ENCODE assay signal across 24 cellular contexts in the genomic region with DNA sequence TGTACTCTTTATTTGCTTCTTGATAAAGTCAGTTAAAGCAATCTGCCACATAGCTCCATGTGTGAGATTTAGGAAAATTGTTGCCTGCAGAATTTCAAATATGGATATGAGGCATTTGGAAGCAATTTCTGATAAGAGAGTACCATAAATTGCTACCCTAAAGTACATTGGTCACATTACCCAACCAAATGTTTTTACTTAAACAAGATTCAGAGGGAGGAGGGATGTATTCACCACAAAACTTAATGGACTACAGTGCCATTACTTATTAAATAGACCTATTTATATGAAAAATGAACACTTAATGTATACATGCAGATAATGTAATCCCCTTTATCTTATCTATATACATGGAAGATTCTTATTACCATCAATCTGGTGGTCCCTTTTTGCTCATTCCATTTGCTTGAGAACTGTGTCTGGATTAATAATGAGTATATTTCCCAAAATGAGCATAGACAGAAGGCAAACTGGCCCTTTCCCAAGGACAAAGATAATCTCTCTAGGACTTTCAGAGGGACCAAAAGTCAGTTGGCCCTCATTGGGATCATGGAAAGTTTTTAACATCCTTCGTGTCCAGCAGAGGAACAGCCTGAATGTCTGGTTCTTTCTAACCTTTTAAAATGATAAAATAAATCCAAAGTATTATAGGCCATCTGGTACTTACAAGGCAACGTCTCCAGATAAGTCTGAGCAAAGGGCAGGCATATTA.
"Had no signal": no experiment of that assay in that cellular context is flagged by ENCODE, and none has a peak within 500 bp of the region (broad histone marks: within the 10 kb centered on the region; RNA-seq: fewer than 3 reads in every experiment).

No MANE protein-coding gene starts in this region.

- H2AFZ ChIP-seq: neural progenitor cell, parathyroid adenoma had no signal

- H3K27me3 ChIP-seq: neural progenitor cell, ovary, stomach, thyroid gland, tibial nerve, upper lobe of left lung, vagina had no signal

- H3K36me3 ChIP-seq: neural progenitor cell, ovary, stomach, thoracic aorta, thyroid gland, tibial nerve, upper lobe of left lung, vagina had no signal

- H3K9me3 ChIP-seq: ovary, thoracic aorta, thyroid gland, tibial nerve, upper lobe of left lung, vagina had no signal

- DNase-seq: natural killer cell; occipital lobe; ovary; posterior cingulate gyrus; psoas muscle; right cardiac atrium; stimulated activated CD4-positive, alpha-beta T cell treated with anti-CD3 and anti-CD28 coated beads, Interleukin-15, amount 100 ng/mL, for 24 hours; stimulated activated CD4-positive, alpha-beta T cell treated with anti-CD3 and anti-CD28 coated beads, Interleukin-2, amount 100 ng/mL, for 24 hours; stimulated activated CD4-positive, alpha-beta T cell treated with anti-CD3 and anti-CD28 coated beads, Interleukin-2, amount 100 ng/mL, for 48 hours; stimulated activated CD4-positive, alpha-beta T cell treated with anti-CD3 and anti-CD28 coated beads, Interleukin-4, amount 100 ng/mL, for 24 hours; stimulated activated naive B cell treated with anti-CD40 and anti-IgM and Interleukin-4, amounts not matched to agents 10 μg/mL and 1 μg/mL and 100 μg/mL, for 72 hours; stimulated activated naive CD4-positive, alpha-beta T cell treated with Interleukin-2 at 50 U/mL for 16 hours; stomach; thyroid gland; trophoblast cell; upper lobe of left lung had no signal

- H3K4me1 ChIP-seq: parathyroid adenoma, psoas muscle, stomach, thyroid gland, tibial nerve, upper lobe of left lung, vagina had no signal

- ATAC-seq: natural killer cell; psoas muscle; right cardiac atrium; sciatic nerve; stimulated activated effector memory CD8-positive, alpha-beta T cell treated with anti-CD3 and anti-CD28 coated beads, Interleukin-12 subunit alpha, Interleukin-12 subunit beta, amount 100 ng/mL, for 72 hours; stimulated activated naive B cell treated with anti-CD40 and anti-IgM and Interleukin-4, amounts not matched to agents 10 μg/mL and 1 μg/mL and 100 μg/mL, for 72 hours had no signal

- H3K4me3 ChIP-seq: neural progenitor cell, ovary, psoas muscle, skin epidermis, stomach, thoracic aorta, thyroid gland, tibial nerve, upper lobe of left lung, vagina had no signal

- H3K79me2 ChIP-seq: parathyroid adenoma had no signal

- H3K4me2 ChIP-seq: neural progenitor cell had no signal

- H3K27ac ChIP-seq: neural progenitor cell, ovary, parathyroid adenoma, psoas muscle, skin epidermis, stomach, thoracic aorta, thyroid gland, tibial nerve, upper lobe of left lung, vagina had no signal

- H3K9ac ChIP-seq: neural progenitor cell, parathyroid adenoma had no signal
